Comparison of ENCODE assay signal across 22 cellular contexts in genomic region chr7:47119408-47119807, GRCh38.
"Had no signal": no experiment of that assay in that cellular context is flagged by ENCODE, and none has a peak within 500 bp of the region (broad histone marks: within the 10 kb centered on the region; RNA-seq: fewer than 3 reads in every experiment).

No MANE protein-coding gene starts in this region.

- H3K27me3 ChIP-seq: ovary, stomach, suprapubic skin, tibial nerve had no signal

- FAIRE-seq: endothelial cell of umbilical vein, islet of Langerhans had no signal

- H3K36me3 ChIP-seq: left ventricle myocardium inferior, ovary, stomach, suprapubic skin, tibial nerve had no signal

- DNase-seq: activated CD4-positive, alpha-beta T cell treated with anti-CD3 and anti-CD28 coated beads for 36 hours; activated CD4-positive, CD25-positive, alpha-beta regulatory T cell; activated naive CD4-positive, alpha-beta T cell; activated T-cell treated with anti-CD3 and anti-CD28 coated beads for 4 hours; activated T-cell treated with anti-CD3 and anti-CD28 coated beads, Interleukin-2, amount 50 U/mL, for 72 hours; caudate nucleus; foreskin melanocyte; left ventricle myocardium inferior; naive thymus-derived CD4-positive, alpha-beta T cell; ovary; retina; stimulated activated CD4-positive, alpha-beta T cell treated with anti-CD3 and anti-CD28 coated beads, Interleukin-15, amount 100 ng/mL, for 24 hours; stimulated activated CD4-positive, alpha-beta T cell treated with anti-CD3 and anti-CD28 coated beads, Interleukin-2, amount 100 ng/mL, for 24 hours; stimulated activated naive B cell treated with anti-CD40 and anti-IgM and Interleukin-4, amounts not matched to agents 10 μg/mL and 1 μg/mL and 100 μg/mL, for 72 hours; stomach had no signal

- H3K27ac ChIP-seq: left ventricle myocardium inferior, ovary, suprapubic skin, tibial nerve had no signal

- ATAC-seq: activated CD4-positive, alpha-beta T cell treated with anti-CD3 and anti-CD28 coated beads for 36 hours; activated naive CD4-positive, alpha-beta T cell treated with anti-CD3 and anti-CD28 coated beads, Interleukin-2, amount 50 U/mL, for 72 hours; activated T-cell treated with anti-CD3 and anti-CD28 coated beads, Interleukin-2, amount 50 U/mL, for 72 hours; naive thymus-derived CD4-positive, alpha-beta T cell; sciatic nerve; stimulated activated naive B cell treated with anti-CD40 and anti-IgM and Interleukin-4, amounts not matched to agents 10 μg/mL and 1 μg/mL and 100 μg/mL, for 72 hours had no signal

- H3K4me3 ChIP-seq: left ventricle myocardium inferior, ovary, smooth muscle cell, stomach, suprapubic skin, tibial nerve had no signal

- H3K4me1 ChIP-seq: left ventricle myocardium inferior, stomach, suprapubic skin, tibial nerve had no signal

- H3K9me3 ChIP-seq: left ventricle myocardium inferior, ovary, stomach, suprapubic skin, tibial nerve had no signal
